Comparison of ENCODE assay signal across 23 cellular contexts in the genomic region with DNA sequence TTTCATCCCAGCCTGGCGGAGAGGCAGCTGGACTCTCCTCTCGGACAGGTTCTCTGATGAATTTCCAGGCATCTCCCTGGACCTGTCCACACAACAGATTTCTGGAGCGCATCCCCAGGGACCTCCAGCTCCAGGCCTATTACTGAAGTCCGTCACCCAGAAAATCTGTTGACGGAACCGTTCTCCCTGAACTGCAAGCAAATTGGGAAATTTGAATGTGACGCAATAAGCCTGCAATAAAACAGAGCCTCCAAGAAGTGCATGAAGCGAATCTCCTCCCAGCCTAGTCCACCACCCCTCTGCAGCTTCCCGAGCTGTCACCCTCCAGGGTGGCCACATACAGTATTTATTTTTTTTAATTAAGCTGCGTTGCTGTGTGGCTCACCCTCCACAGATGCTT.
A peak's percentile ranks its signal among the peaks of the same experiment; 100 is the strongest.
DNase-seq lines count a peak whose midpoint lies in the region; ATAC-seq and TF ChIP-seq lines count a peak whose summit lies in the region.
"Had no signal": no experiment of that assay in that cellular context is flagged by ENCODE, and none has a peak within 500 bp of the region (broad histone marks: within the 10 kb centered on the region; RNA-seq: fewer than 3 reads in every experiment).

No MANE protein-coding gene starts in this region.

- H3K4me1 ChIP-seq in BE2C (peaks cover 14% of the 10 kb centered on the region), Karpas-422 (ENCODE audit: low read length) (peaks cover 45% of the 10 kb centered on the region)

- peak overlapping the region; percentile 71 for H3K4me2 ChIP-seq in Karpas-422 (ENCODE audit: low read depth, low read length, poor library complexity, severe bottlenecking)
- H3K4me2 ChIP-seq: smooth muscle cell had no signal

- TF ChIP-seq CTCF in BE2C (IDR thresholded peaks at IDR 0.05; ENCODE audit: low read depth, low read length): no peak
- no peak for TF ChIP-seq CTCF in VCaP (conservative IDR thresholded peaks at IDR 0.05)

- no peaks in the 10 kb centered on the region for H4K20me1 ChIP-seq in Karpas-422 (ENCODE audit: insufficient read depth, low read depth, low read length)

- ATAC-seq in left lobe of liver: peak; percentile 48
- no peak for ATAC-seq in HG02852 (IDR thresholded peaks at IDR 0.05; ENCODE audit: unreplicated experiment)
- no peak for ATAC-seq in GM19328 (IDR thresholded peaks at IDR 0.05; ENCODE audit: unreplicated experiment)
- ATAC-seq: stimulated activated memory B cell treated with anti-CD40 and anti-IgM and Interleukin-4, amounts not matched to agents 10 μg/mL and 1 μg/mL and 100 μg/mL, for 72 hours had no signal

- H3K27ac ChIP-seq in Karpas-422 (ENCODE audit: low read length) (peak overlapping the region; percentile 85), VCaP (peak overlapping the region; percentile 95)
- H3K27ac ChIP-seq: epithelial cell of prostate, vagina had no signal

- H3K4me3 ChIP-seq in BE2C (ENCODE audit: low read depth, low read length) (no peak overlapping the region), Karpas-422 (ENCODE audit: low read length) (peak overlapping the region; percentile 59), MG63 (no peak overlapping the region)
- H3K4me3 ChIP-seq: lung, smooth muscle cell, vagina had no signal

- no peaks in the 10 kb centered on the region for H3K9me2 ChIP-seq in Karpas-422 (replicated peaks; ENCODE audit: insufficient read depth, low read length)

- H3K27me3 ChIP-seq in BE2C (no peaks in the 10 kb centered on the region), Karpas-422 (ENCODE audit: low read length) (no peaks in the 10 kb centered on the region; the same call in 1 of the 2 replicates), MG63 (no peaks in the 10 kb centered on the region)
- H3K27me3 ChIP-seq: vagina had no signal

- H3K9ac ChIP-seq in Karpas-422 (ENCODE audit: low read length): peak overlapping the region; percentile 67

- H3K36me3 ChIP-seq in BE2C (no peaks in the 10 kb centered on the region), Karpas-422 (ENCODE audit: insufficient read depth, low read length) (no peaks in the 10 kb centered on the region), MG63 (no peaks in the 10 kb centered on the region)
- H3K36me3 ChIP-seq: vagina had no signal

- no peaks in the 10 kb centered on the region for H3K9me3 ChIP-seq in BE2C
- H3K9me3 ChIP-seq in Karpas-422 (ENCODE audit: low read length): no peaks in the 10 kb centered on the region
- no peaks in the 10 kb centered on the region for H3K9me3 ChIP-seq in MG63
- H3K9me3 ChIP-seq: vagina had no signal

- no peak overlapping the region for H2AFZ ChIP-seq in Karpas-422 (ENCODE audit: low read length)

- no peaks in the 10 kb centered on the region for H3K79me2 ChIP-seq in Karpas-422 (ENCODE audit: low read length)

- DNase-seq in BE2C: peak; percentile 24
- peak; percentile 93 for DNase-seq in Karpas-422
- DNase-seq in left lobe of liver (ENCODE audit: low spot score): no peak
- DNase-seq in MG63: no peak
- no peak for DNase-seq in DMS 273 treated with DMSO at 0.1 percent for 48 hours (lab: John Stamatoyannopoulos, UW)
- DNase-seq: activated CD8-positive, alpha-beta memory T cell treated with anti-CD3 and anti-CD28 coated beads, Interleukin-2, amount 50 U/mL, for 4 hours; CD4-positive, alpha-beta T cell; cerebellar nuclear complex; DMS53; foreskin melanocyte; hippocampal formation; KG1; NCI-H1105; NCI-H2081 treated with DMSO at 0.1 percent for 48 hours; NCI-H446 had no signal

Comparison
In these comparisons a context has a peak if more than half of its experiments do, and no peak if none do; other contexts are left out.
1. DNase-seq: peak in BE2C (single experiment) and Karpas-422 (single experiment); none in left lobe of liver (single experiment), MG63 (single experiment) and DMS 273 treated with DMSO at 0.1 percent for 48 hours (single experiment).